In genomic region chr1:32818804-32819541, GRCh38 we compare ENCODE assay signal across 8 cellular contexts. TPM values are rescaled to one million over a fixed set of nuclear protein-coding genes. Genes with fewer than 3 reads are reported as not detected.
DNase-seq lines count a peak whose midpoint lies in the region; ATAC-seq, FAIRE-seq and TF ChIP-seq lines count a peak whose summit lies in the region.

No MANE protein-coding gene starts in this region.

- in situ Hi-C loops in ACHN (cut with HindIII; ENCODE audit: low pct_ligation_motif_present, low pct_unique_long_range_greater_than_20kb, low sequenced_read_pairs): no loop called here

- H3K9me3 ChIP-seq in kidney (ENCODE audit: control insufficient read depth in 1 of 2, low read length in 2 of 2) (no peaks in the 10 kb centered on the region), tibial nerve (no peaks in the 10 kb centered on the region)

- H3K9ac ChIP-seq in kidney (ENCODE audit: low read length in 2 of 2): peak overlapping the region; percentile 41 to 79

- H3K36me3 ChIP-seq in kidney (ENCODE audit: control insufficient read depth in 1 of 2, insufficient read depth in 2 of 2, low read length in 2 of 2) (no peaks in the 10 kb centered on the region), tibial nerve (no peaks in the 10 kb centered on the region)

- WGBS in tibial nerve, 2 donors: 67 to 70% methylated on average over 11 of the region's 11 CpGs

- H3K27ac ChIP-seq in kidney (ENCODE audit: low read depth in 2 of 2, low read length in 2 of 2): peak overlapping the region in 1 of 2 donors; percentile 96
- H3K27ac ChIP-seq in tibial nerve: peak overlapping the region; percentile 94 to 98 (median 96)

- H3K4me3 Mint-ChIP-seq in activated T-helper 1 cell treated with anti-CD3 and anti-CD28 coated beads, Interleukin-12 subunit alpha, Interleukin-12 subunit beta, Interleukin-2, Interleukin-4 antibody, amounts not matched to agents 30 ng/mL and 10 ng/mL and 1 ng/mL, durations not matched to agents 14 hours and 24 hours and 36 hours: peak overlapping the region; percentile 97

- no peak for FAIRE-seq in kidney (lab: Jason Lieb, UNC)

- TF ChIP-seq POLR2A in tibial nerve (IDR thresholded peaks at IDR 0.05): no peak

- peak; percentile 22 to 33 for DNase-seq in AML-193 (lab: John Stamatoyannopoulos, UW)
- peak; percentile 22 for DNase-seq in activated T-helper 1 cell treated with anti-CD3 and anti-CD28 coated beads, Interleukin-12 subunit alpha, Interleukin-12 subunit beta, Interleukin-2, Interleukin-4 antibody, amounts not matched to agents 30 ng/mL and 10 ng/mL and 1 ng/mL, durations not matched to agents 14 hours and 24 hours and 36 hours (ENCODE audit: low spot score)
- no peak for DNase-seq in kidney
- DNase-seq in tibial nerve (ENCODE audit: low spot score in 2 of 2): no peak
- no peak for DNase-seq in NCI-H2081 (lab: John Stamatoyannopoulos, UW)
- no peak for DNase-seq in ACHN

- intact Hi-C loops in activated T-helper 1 cell treated with anti-CD3 and anti-CD28 coated beads, Interleukin-12 subunit alpha, Interleukin-12 subunit beta, Interleukin-2, Interleukin-4 antibody, amounts not matched to agents 30 ng/mL and 10 ng/mL and 1 ng/mL, durations not matched to agents 14 hours and 24 hours and 36 hours (cut with micrococcal nuclease): loop anchor here (1.0 to 5.0 kb wide), 6 partner anchors 53 to 363 kb away; partner anchors contain the start of genes FNDC5 and TRIM62
- intact Hi-C loops in kidney (cut with DNase I): no loop called here

- TF ChIP-seq CTCF in kidney (IDR thresholded peaks at IDR 0.05; ENCODE audit: borderline replicate concordance, extremely low read depth, insufficient read depth) (no peak), tibial nerve (IDR thresholded peaks at IDR 0.05) (no peak)

- no peaks in the 10 kb centered on the region for H3K27me3 Mint-ChIP-seq in activated T-helper 1 cell treated with anti-CD3 and anti-CD28 coated beads, Interleukin-12 subunit alpha, Interleukin-12 subunit beta, Interleukin-2, Interleukin-4 antibody, amounts not matched to agents 30 ng/mL and 10 ng/mL and 1 ng/mL, durations not matched to agents 14 hours and 24 hours and 36 hours (ENCODE audit: insufficient read depth)

- H3K4me1 ChIP-seq in kidney (ENCODE audit: control insufficient read depth in 1 of 2, insufficient read depth in 1 of 2, low read depth in 1 of 2, low read length in 2 of 2) (peaks cover 6 to 12% of the 10 kb centered on the region in 2 donors), tibial nerve (peaks cover 0 to 46% (median 22%) of the 10 kb centered on the region in 4 donors)

- H3K4me1 Mint-ChIP-seq in activated T-helper 1 cell treated with anti-CD3 and anti-CD28 coated beads, Interleukin-12 subunit alpha, Interleukin-12 subunit beta, Interleukin-2, Interleukin-4 antibody, amounts not matched to agents 30 ng/mL and 10 ng/mL and 1 ng/mL, durations not matched to agents 14 hours and 24 hours and 36 hours (ENCODE audit: low read depth): peaks cover 47% of the 10 kb centered on the region

- H3K36me3 Mint-ChIP-seq in activated T-helper 1 cell treated with anti-CD3 and anti-CD28 coated beads, Interleukin-12 subunit alpha, Interleukin-12 subunit beta, Interleukin-2, Interleukin-4 antibody, amounts not matched to agents 30 ng/mL and 10 ng/mL and 1 ng/mL, durations not matched to agents 14 hours and 24 hours and 36 hours (ENCODE audit: low read depth): peaks cover 32% of the 10 kb centered on the region

- TF ChIP-seq EP300 in tibial nerve (IDR thresholded peaks at IDR 0.05): no peak

- ATAC-seq in GM18519 (IDR thresholded peaks at IDR 0.05; ENCODE audit: low FRiP score, unreplicated experiment) (peak; percentile 29), HG03558 (IDR thresholded peaks at IDR 0.05; ENCODE audit: extremely low read depth, unreplicated experiment) (peak; percentile 43)

- no peaks in the 10 kb centered on the region for H3K9me3 Mint-ChIP-seq in activated T-helper 1 cell treated with anti-CD3 and anti-CD28 coated beads, Interleukin-12 subunit alpha, Interleukin-12 subunit beta, Interleukin-2, Interleukin-4 antibody, amounts not matched to agents 30 ng/mL and 10 ng/mL and 1 ng/mL, durations not matched to agents 14 hours and 24 hours and 36 hours

- H3K27me3 ChIP-seq in tibial nerve: no peaks in the 10 kb centered on the region

- peak overlapping the region; percentile 81 to 94 for H3K4me3 ChIP-seq in kidney (ENCODE audit: low read length in 2 of 2)
- H3K4me3 ChIP-seq in tibial nerve: peak overlapping the region in 2 of 4 donors; percentile 82 to 99

- peak overlapping the region; percentile 84 for H3K27ac Mint-ChIP-seq in activated T-helper 1 cell treated with anti-CD3 and anti-CD28 coated beads, Interleukin-12 subunit alpha, Interleukin-12 subunit beta, Interleukin-2, Interleukin-4 antibody, amounts not matched to agents 30 ng/mL and 10 ng/mL and 1 ng/mL, durations not matched to agents 14 hours and 24 hours and 36 hours

RNA-seq across cellular contexts. Expression of gene S100PBP, which starts 1.5 kb away (rescaled TPM):
- 48.8 and 55.8 TPM in 2 replicates for total RNA-seq in activated T-helper 1 cell treated with anti-CD3 and anti-CD28 coated beads, Interleukin-12 subunit alpha, Interleukin-12 subunit beta, Interleukin-2, Interleukin-4 antibody, amounts not matched to agents 30 ng/mL and 10 ng/mL and 1 ng/mL, durations not matched to agents 14 hours and 24 hours and 36 hours
- 40.1 TPM for total RNA-seq in kidney
- 14.3 TPM for polyA plus RNA-seq in kidney (ENCODE audit: insufficient read depth, low read depth, low replicate concordance)
- 10 to 100 TPM; 24.0 to 55.5 (median 33.4) TPM for total RNA-seq in tibial nerve

RNA-seq across cellular contexts. Expression of gene YARS1, which starts 1.8 kb away (rescaled TPM):
- 205 and 225 TPM in 2 replicates for total RNA-seq in activated T-helper 1 cell treated with anti-CD3 and anti-CD28 coated beads, Interleukin-12 subunit alpha, Interleukin-12 subunit beta, Interleukin-2, Interleukin-4 antibody, amounts not matched to agents 30 ng/mL and 10 ng/mL and 1 ng/mL, durations not matched to agents 14 hours and 24 hours and 36 hours
- total RNA-seq in kidney: 86.1 TPM
- polyA plus RNA-seq in kidney (ENCODE audit: insufficient read depth, low read depth, low replicate concordance): 24.8 TPM
- 10 to 100 TPM; 29.0 to 80.7 (median 50.2) TPM for total RNA-seq in tibial nerve

RNA-seq across cellular contexts. Expression of gene FNDC5, which starts 51.7 kb away (rescaled TPM):
- total RNA-seq in activated T-helper 1 cell treated with anti-CD3 and anti-CD28 coated beads, Interleukin-12 subunit alpha, Interleukin-12 subunit beta, Interleukin-2, Interleukin-4 antibody, amounts not matched to agents 30 ng/mL and 10 ng/mL and 1 ng/mL, durations not matched to agents 14 hours and 24 hours and 36 hours: not detected in 2 replicates
- total RNA-seq in kidney: 0.35 TPM
- 4.2 TPM for polyA plus RNA-seq in kidney (ENCODE audit: insufficient read depth, low read depth, low replicate concordance)
- total RNA-seq in tibial nerve: under 1 TPM in 1 of 4 donors, not detected in 3; 0.21 TPM

Comparison
In these comparisons a context has a peak if more than half of its experiments do, and no peak if none do; other contexts are left out.
1. DNase-seq: peak in AML-193 (2 of 2) and activated T-helper 1 cell treated with anti-CD3 and anti-CD28 coated beads, Interleukin-12 subunit alpha, Interleukin-12 subunit beta, Interleukin-2, Interleukin-4 antibody, amounts not matched to agents 30 ng/mL and 10 ng/mL and 1 ng/mL, durations not matched to agents 14 hours and 24 hours and 36 hours (single experiment); none in kidney (single experiment), tibial nerve (0 of 2), NCI-H2081 (0 of 2) and ACHN (single experiment).